Comparison of ENCODE assay signal across 8 cellular contexts in genomic region chr13:77810430-77810829, GRCh38.
A peak's percentile ranks its signal among the peaks of the same experiment; 100 is the strongest.
DNase-seq lines count a peak whose midpoint lies in the region; ATAC-seq and TF ChIP-seq lines count a peak whose summit lies in the region.

No MANE protein-coding gene starts in this region.

- no peak overlapping the region for H3K14ac ChIP-seq in mesenchymal stem cell (ENCODE audit: low read length in 2 of 2)

- TF ChIP-seq POLR2A in stomach (IDR thresholded peaks at IDR 0.05): no peak

- no peak overlapping the region for H3K4me2 ChIP-seq in mesenchymal stem cell (ENCODE audit: low read length, poor library complexity, severe bottlenecking)

- no peak overlapping the region for H3K18ac ChIP-seq in mesenchymal stem cell (ENCODE audit: low read depth in 1 of 2, low read length in 2 of 2)

- H3K9ac ChIP-seq in mesenchymal stem cell (ENCODE audit: low read length): no peak overlapping the region

- H3K23ac ChIP-seq in mesenchymal stem cell (ENCODE audit: low read length in 2 of 2): no peak overlapping the region

- no peak for TF ChIP-seq EP300 in stomach (IDR thresholded peaks at IDR 0.05)

- H3K27me3 ChIP-seq in mesenchymal stem cell (ENCODE audit: control insufficient read depth in 1 of 2, insufficient read depth in 1 of 2, low read length in 2 of 2) (no peaks in the 10 kb centered on the region), stomach (no peaks in the 10 kb centered on the region)

- no peaks in the 10 kb centered on the region for H3K4me1 ChIP-seq in mesenchymal stem cell (ENCODE audit: control insufficient read depth, insufficient read depth, low read depth, low read length)
- H3K4me1 ChIP-seq in stomach: no peaks in the 10 kb centered on the region

- TF ChIP-seq CTCF in VCaP (conservative IDR thresholded peaks at IDR 0.05) (peak; percentile 37), stomach (IDR thresholded peaks at IDR 0.05) (no peak)

- H4K91ac ChIP-seq in mesenchymal stem cell (ENCODE audit: low read length): no peak overlapping the region

- H2BK12ac ChIP-seq in mesenchymal stem cell (ENCODE audit: low read length in 2 of 2): no peak overlapping the region

- no peak overlapping the region for H2AK5ac ChIP-seq in mesenchymal stem cell (ENCODE audit: low read length, severe bottlenecking)

- H3K4me3 ChIP-seq in mesenchymal stem cell (ENCODE audit: insufficient read depth in 1 of 2, low read depth in 1 of 2, low read length in 2 of 2): no peak overlapping the region
- no peak overlapping the region for H3K4me3 ChIP-seq in stomach

- DNase-seq in EL (peak; percentile 27), mesenchymal stem cell (peak; percentile 44), DMS153 treated with DMSO at 0.1 percent for 48 hours (lab: John Stamatoyannopoulos, UW; ENCODE audit: unreplicated experiment) (no peak), left colon (no peak), stomach (no peak)

- intact Hi-C loops in left colon (cut with DNase I, micrococcal nuclease) (no loop called here), stomach (cut with DNase I; ENCODE audit: low total_unique reads) (no loop called here)

- ATAC-seq in GM19395 (IDR thresholded peaks at IDR 0.05; ENCODE audit: unreplicated experiment) (peak; percentile 82), HG03469 (IDR thresholded peaks at IDR 0.05; ENCODE audit: unreplicated experiment) (peak; percentile 66), left colon (no peak)

- no peak overlapping the region for H2BK5ac ChIP-seq in mesenchymal stem cell (ENCODE audit: low read depth, low read length, poor library complexity, severe bottlenecking)

- H2BK15ac ChIP-seq in mesenchymal stem cell (ENCODE audit: low read depth, poor library complexity, severe bottlenecking): no peak overlapping the region

- H2AFZ ChIP-seq in mesenchymal stem cell (ENCODE audit: low read depth, low read length): no peak overlapping the region

- H2BK120ac ChIP-seq in mesenchymal stem cell (ENCODE audit: low read depth, low read length): no peak overlapping the region

- H3K9me3 ChIP-seq in mesenchymal stem cell (ENCODE audit: control insufficient read depth, low read length) (no peaks in the 10 kb centered on the region), stomach (no peaks in the 10 kb centered on the region)

- H3K27ac ChIP-seq in VCaP (peak overlapping the region; percentile 52), mesenchymal stem cell (ENCODE audit: low read length, poor library complexity, severe bottlenecking) (no peak overlapping the region), stomach (no peak overlapping the region)

- no peaks in the 10 kb centered on the region for H3K79me1 ChIP-seq in mesenchymal stem cell (replicated peaks; ENCODE audit: low read length, poor library complexity, severe bottlenecking)

- no peak overlapping the region for H4K8ac ChIP-seq in mesenchymal stem cell (ENCODE audit: low read length)

- WGBS in mesenchymal stem cell: no CpG with 5 or more reads among the region's 2 CpGs
- WGBS in stomach, 5 donors: 48 to 66% (median 56%) methylated on average over 2 of the region's 2 CpGs

- H3K36me3 ChIP-seq in mesenchymal stem cell (ENCODE audit: control insufficient read depth in 1 of 2, insufficient read depth in 2 of 2, low read depth in 1 of 2, low read length in 2 of 2): no peaks in the 10 kb centered on the region
- no peaks in the 10 kb centered on the region for H3K36me3 ChIP-seq in stomach

- H3K4ac ChIP-seq in mesenchymal stem cell (ENCODE audit: low read depth in 1 of 2, low read length in 2 of 2): no peak overlapping the region

Comparison
In these comparisons a context has a peak if more than half of its experiments do, and no peak if none do; other contexts are left out.
1. DNase-seq: peak in EL (single experiment) and mesenchymal stem cell (single experiment); none in DMS153 treated with DMSO at 0.1 percent for 48 hours (single experiment), left colon (0 of 2) and stomach (single experiment).